Comparison of ENCODE assay signal across 12 cellular contexts in the genomic region with DNA sequence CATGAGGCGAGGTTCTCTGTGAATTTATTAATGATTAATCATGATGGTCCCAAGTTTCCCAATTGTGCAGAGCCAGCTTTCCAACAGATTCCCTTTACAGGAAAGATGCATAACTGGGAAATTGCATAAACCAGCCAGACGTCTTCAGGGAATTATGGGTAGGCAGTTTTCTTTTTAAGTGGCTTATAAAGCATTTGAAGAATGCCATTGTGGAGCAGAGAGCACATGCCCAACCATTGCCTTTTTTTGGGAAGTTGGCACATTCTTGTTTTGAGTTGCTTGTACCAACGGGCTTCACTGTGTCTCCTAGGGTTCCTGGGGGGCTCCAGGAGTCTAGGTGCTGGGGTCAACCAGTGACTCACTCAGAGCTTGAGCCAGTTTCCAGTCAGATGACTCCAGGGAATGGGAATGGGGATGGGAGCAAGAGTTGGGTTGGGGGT.
DNase-seq lines count a peak whose midpoint lies in the region; ATAC-seq, FAIRE-seq and TF ChIP-seq lines count a peak whose summit lies in the region.
"Had no signal": no experiment of that assay in that cellular context is flagged by ENCODE, and none has a peak within 500 bp of the region (broad histone marks: within the 10 kb centered on the region; RNA-seq: fewer than 3 reads in every experiment).

No MANE protein-coding gene starts in this region.

- in situ Hi-C loops in astrocyte of the spinal cord (cut with HindIII; ENCODE audit: low sequenced_read_pairs), result no loop called here

- H3K9me3 Mint-ChIP-seq in HFFc6, result peaks cover 2% of the 10 kb centered on the region

- TF ChIP-seq CTCF in HFFc6 (IDR thresholded peaks at IDR 0.05) (no peak), astrocyte of the spinal cord (IDR thresholded peaks at IDR 0.05; ENCODE audit: low read depth, low read length) (no peak), kidney epithelial cell (IDR thresholded peaks at IDR 0.05; ENCODE audit: insufficient read depth, low read length, poor library complexity, severe bottlenecking) (no peak)

- H3K36me3 ChIP-seq in kidney epithelial cell (ENCODE audit: control insufficient read depth, insufficient read depth, low read length), result no peaks in the 10 kb centered on the region
- H3K36me3 ChIP-seq: ovary had no signal

- H3K36me3 Mint-ChIP-seq in HFFc6 (ENCODE audit: low read depth), result peaks cover 20% of the 10 kb centered on the region

- ATAC-seq in left colon, result no peak

- DNase-seq in HFFc6, result peak; percentile 57
- peak; percentile 80 for DNase-seq in astrocyte of the spinal cord (ENCODE audit: low read depth, low spot score)
- peak; percentile 88 for DNase-seq in kidney epithelial cell (ENCODE audit: low read depth)
- DNase-seq in urothelium cell line (ENCODE audit: low spot score), result peak; percentile 77
- no peak for DNase-seq in left colon
- DNase-seq in GOT3 (lab: John Stamatoyannopoulos, UW), result no peak
- DNase-seq in NCI-H748 (lab: John Stamatoyannopoulos, UW; ENCODE audit: unreplicated experiment), result no peak
- DNase-seq: DMS153, endodermal cell, NCI-H187 treated with DMSO at 0.1 percent for 48 hours, ovary, tibial artery had no signal

- no peaks in the 10 kb centered on the region for H3K27me3 Mint-ChIP-seq in HFFc6 (ENCODE audit: insufficient read depth)

- H3K4me3 ChIP-seq in astrocyte of the spinal cord (ENCODE audit: low read depth, low read length) (no peak overlapping the region), kidney epithelial cell (ENCODE audit: low read depth, low read length) (no peak overlapping the region)
- H3K4me3 ChIP-seq: ovary, tibial artery had no signal

- no peak for FAIRE-seq in urothelium cell line (lab: Jason Lieb, UNC)

- H3K27ac Mint-ChIP-seq in HFFc6, result peak overlapping the region; percentile 69
- H3K27ac Mint-ChIP-seq: endodermal cell had no signal

- no peak overlapping the region for H3K4me3 Mint-ChIP-seq in HFFc6
- H3K4me3 Mint-ChIP-seq: endodermal cell had no signal

- H3K4me1 Mint-ChIP-seq in HFFc6 (ENCODE audit: low read depth), result peaks cover 44% of the 10 kb centered on the region
- H3K4me1 Mint-ChIP-seq: endodermal cell had no signal

- intact Hi-C loops in left colon (cut with DNase I, micrococcal nuclease), result no loop called here

- no peaks in the 10 kb centered on the region for H3K27me3 ChIP-seq in kidney epithelial cell (ENCODE audit: control insufficient read depth, insufficient read depth, low read length)
- H3K27me3 ChIP-seq: ovary, tibial artery had no signal

Comparison
In these comparisons a context has a peak if more than half of its experiments do, and no peak if none do; other contexts are left out.
1. DNase-seq: peak in HFFc6 (single experiment), astrocyte of the spinal cord (single experiment), kidney epithelial cell (single experiment) and urothelium cell line (single experiment); none in left colon (0 of 2), GOT3 (single experiment) and NCI-H748 (single experiment).